In genomic region chr9:13948037-13948436, GRCh38 we compare ENCODE assay signal across 14 cellular contexts.
DNase-seq lines count a peak whose midpoint lies in the region; ATAC-seq and TF ChIP-seq lines count a peak whose summit lies in the region.
"Had no signal": no experiment of that assay in that cellular context is flagged by ENCODE, and none has a peak within 500 bp of the region (broad histone marks: within the 10 kb centered on the region; RNA-seq: fewer than 3 reads in every experiment).

No MANE protein-coding gene starts in this region.

- peak; percentile 29 for DNase-seq in LHCN-M2 (ENCODE audit: low read depth)
- no peak for DNase-seq in chondrocyte (ENCODE audit: low spot score)
- DNase-seq in fibroblast of the aortic adventitia (ENCODE audit: low read depth) = peak; percentile 37
- DNase-seq in activated CD4-positive, alpha-beta memory T cell treated with anti-CD3 and anti-CD28 coated beads, Interleukin-2, amount 10 ng/mL, durations not matched to agents 7 days and 5 days = no peak
- no peak for DNase-seq in NCI-H128 (lab: John Stamatoyannopoulos, UW; ENCODE audit: unreplicated experiment)
- no peak for DNase-seq in CD4-positive, alpha-beta T cell
- DNase-seq: Caco-2, HCEC 1CT, NCI-H2081 treated with DMSO at 0.1 percent for 48 hours, NCI-H510A, NCI-H82 had no signal

- no peak for ATAC-seq in GM19035 (IDR thresholded peaks at IDR 0.05; ENCODE audit: unreplicated experiment)
- ATAC-seq in CD4-positive, alpha-beta T cell (ENCODE audit: poor library complexity) = no peak

- no peaks in the 10 kb centered on the region for H3K36me3 Mint-ChIP-seq in chondrocyte (ENCODE audit: low read depth)
- no peaks in the 10 kb centered on the region for H3K36me3 Mint-ChIP-seq in activated CD4-positive, alpha-beta memory T cell treated with anti-CD3 and anti-CD28 coated beads, Interleukin-2, amount 10 ng/mL, durations not matched to agents 7 days and 5 days (ENCODE audit: low read depth)
- no peaks in the 10 kb centered on the region for H3K36me3 Mint-ChIP-seq in CD4-positive, alpha-beta T cell (ENCODE audit: low read depth)
- H3K36me3 Mint-ChIP-seq: CD14-positive monocyte had no signal

- H3K9me3 ChIP-seq in CD4-positive, alpha-beta T cell (ENCODE audit: control insufficient read depth, low read length) = no peaks in the 10 kb centered on the region
- H3K9me3 ChIP-seq: Caco-2 had no signal

- POLR2A ChIA-PET in activated CD4-positive, alpha-beta memory T cell treated with anti-CD3 and anti-CD28 coated beads, Interleukin-2, amount 10 ng/mL, durations not matched to agents 7 days and 5 days (lab: Charles Lee) = no interaction called here
- POLR2A ChIA-PET in CD4-positive, alpha-beta T cell (lab: Charles Lee) = no interaction called here

- intact Hi-C loops in CD4-positive, alpha-beta T cell (cut with DNase I, micrococcal nuclease) = no loop called here

- H3K27me3 ChIP-seq in CD4-positive, alpha-beta T cell (ENCODE audit: control insufficient read depth, insufficient read depth, low read length) = no peaks in the 10 kb centered on the region

- no peaks in the 10 kb centered on the region for H3K27me3 Mint-ChIP-seq in chondrocyte (ENCODE audit: low read depth)
- no peaks in the 10 kb centered on the region for H3K27me3 Mint-ChIP-seq in activated CD4-positive, alpha-beta memory T cell treated with anti-CD3 and anti-CD28 coated beads, Interleukin-2, amount 10 ng/mL, durations not matched to agents 7 days and 5 days
- no peaks in the 10 kb centered on the region for H3K27me3 Mint-ChIP-seq in CD4-positive, alpha-beta T cell

- peak overlapping the region; percentile 27; the same call in 1 of the 2 replicates for H3K27ac ChIP-seq in C4-2B
- H3K27ac ChIP-seq in CD4-positive, alpha-beta T cell (ENCODE audit: low read depth, low read length) = no peak overlapping the region

- H3K9me3 Mint-ChIP-seq in chondrocyte (ENCODE audit: low read depth) = no peaks in the 10 kb centered on the region
- H3K9me3 Mint-ChIP-seq in activated CD4-positive, alpha-beta memory T cell treated with anti-CD3 and anti-CD28 coated beads, Interleukin-2, amount 10 ng/mL, durations not matched to agents 7 days and 5 days = no peaks in the 10 kb centered on the region
- H3K9me3 Mint-ChIP-seq in CD4-positive, alpha-beta T cell = peaks cover 2% of the 10 kb centered on the region

- H3K27ac Mint-ChIP-seq in chondrocyte (ENCODE audit: unreplicated experiment) = peak overlapping the region; percentile 43
- no peak overlapping the region for H3K27ac Mint-ChIP-seq in activated CD4-positive, alpha-beta memory T cell treated with anti-CD3 and anti-CD28 coated beads, Interleukin-2, amount 10 ng/mL, durations not matched to agents 7 days and 5 days
- no peak overlapping the region for H3K27ac Mint-ChIP-seq in CD4-positive, alpha-beta T cell
- H3K27ac Mint-ChIP-seq: CD14-positive monocyte had no signal

- TF ChIP-seq CTCF in C4-2B (conservative IDR thresholded peaks at IDR 0.05) = no peak
- TF ChIP-seq CTCF in chondrocyte (IDR thresholded peaks at IDR 0.05) = no peak
- no peak for TF ChIP-seq CTCF in fibroblast of the aortic adventitia (IDR thresholded peaks at IDR 0.05; ENCODE audit: insufficient read depth, low read length)
- TF ChIP-seq CTCF in CD4-positive, alpha-beta T cell (IDR thresholded peaks at IDR 0.05) = no peak

- H3K4me3 Mint-ChIP-seq in chondrocyte (ENCODE audit: unreplicated experiment) = no peak overlapping the region
- H3K4me3 Mint-ChIP-seq in activated CD4-positive, alpha-beta memory T cell treated with anti-CD3 and anti-CD28 coated beads, Interleukin-2, amount 10 ng/mL, durations not matched to agents 7 days and 5 days = no peak overlapping the region
- no peak overlapping the region for H3K4me3 Mint-ChIP-seq in CD4-positive, alpha-beta T cell
- H3K4me3 Mint-ChIP-seq: CD14-positive monocyte had no signal

- no peak overlapping the region for H3K4me3 ChIP-seq in fibroblast of the aortic adventitia (ENCODE audit: low read depth, low read length)

- H3K4me1 Mint-ChIP-seq in chondrocyte (ENCODE audit: low read depth) = peaks cover 20% of the 10 kb centered on the region
- H3K4me1 Mint-ChIP-seq in activated CD4-positive, alpha-beta memory T cell treated with anti-CD3 and anti-CD28 coated beads, Interleukin-2, amount 10 ng/mL, durations not matched to agents 7 days and 5 days = no peaks in the 10 kb centered on the region
- no peaks in the 10 kb centered on the region for H3K4me1 Mint-ChIP-seq in CD4-positive, alpha-beta T cell (ENCODE audit: low read depth)
- H3K4me1 Mint-ChIP-seq: CD14-positive monocyte had no signal

- CTCF ChIA-PET in activated CD4-positive, alpha-beta memory T cell treated with anti-CD3 and anti-CD28 coated beads, Interleukin-2, amount 10 ng/mL, durations not matched to agents 7 days and 5 days (lab: Charles Lee) = no interaction called here
- CTCF ChIA-PET in CD4-positive, alpha-beta T cell (lab: Charles Lee) = no interaction called here

Comparison
In these comparisons a context has a peak if more than half of its experiments do, and no peak if none do; other contexts are left out.
1. DNase-seq: peak in LHCN-M2 (single experiment) and fibroblast of the aortic adventitia (single experiment); none in chondrocyte (single experiment), activated CD4-positive, alpha-beta memory T cell treated with anti-CD3 and anti-CD28 coated beads, Interleukin-2, amount 10 ng/mL, durations not matched to agents 7 days and 5 days (single experiment), NCI-H128 (single experiment) and CD4-positive, alpha-beta T cell (0 of 10).